1 cellular context compared by ENCODE assay signal in the genomic region with DNA sequence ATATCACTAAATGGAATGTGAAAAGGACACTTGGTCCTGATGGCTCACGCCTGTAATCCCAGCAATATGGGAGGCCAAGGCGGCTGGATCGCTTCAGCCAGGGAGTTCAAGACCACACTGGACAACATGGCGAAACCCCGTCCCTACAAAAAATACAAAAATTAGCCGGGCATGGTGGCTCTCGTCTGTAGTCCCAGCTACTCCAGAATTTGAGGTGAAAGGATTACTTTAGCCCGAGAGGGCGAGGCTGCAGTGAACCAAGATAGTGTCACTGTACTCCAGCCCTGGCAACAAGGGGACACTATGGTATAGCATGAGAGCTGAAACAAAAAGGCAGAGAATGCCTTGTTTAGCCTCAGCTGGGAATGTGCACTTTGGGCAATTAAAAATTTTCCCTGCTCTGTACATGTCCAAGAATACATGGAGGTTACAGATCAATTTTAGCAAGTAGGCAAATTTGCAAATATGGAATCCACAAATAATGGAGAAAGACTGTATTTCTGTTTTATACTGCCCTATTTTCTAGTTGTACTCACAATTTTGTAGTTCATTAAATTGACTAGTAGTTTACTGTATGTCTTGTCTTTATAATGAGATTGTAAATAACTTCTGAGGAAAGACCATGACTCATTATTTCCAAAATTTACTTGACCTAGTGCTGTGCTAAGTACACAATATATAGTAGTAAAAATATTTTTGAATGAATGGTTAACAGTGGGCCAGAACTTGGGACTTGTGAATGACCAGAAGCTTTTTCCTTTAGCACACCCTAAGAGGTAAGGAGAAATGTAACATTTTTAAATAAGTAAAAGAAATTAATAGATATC.
TF ChIP-seq lines count a peak whose summit lies in the region.

No MANE protein-coding gene starts in this region.

TF ChIP-seq in K562, 482 proteins besides CTCF, POLR2A, EP300 and RAD21 (continued from another document):
- TF ChIP-seq, protein P1, sequence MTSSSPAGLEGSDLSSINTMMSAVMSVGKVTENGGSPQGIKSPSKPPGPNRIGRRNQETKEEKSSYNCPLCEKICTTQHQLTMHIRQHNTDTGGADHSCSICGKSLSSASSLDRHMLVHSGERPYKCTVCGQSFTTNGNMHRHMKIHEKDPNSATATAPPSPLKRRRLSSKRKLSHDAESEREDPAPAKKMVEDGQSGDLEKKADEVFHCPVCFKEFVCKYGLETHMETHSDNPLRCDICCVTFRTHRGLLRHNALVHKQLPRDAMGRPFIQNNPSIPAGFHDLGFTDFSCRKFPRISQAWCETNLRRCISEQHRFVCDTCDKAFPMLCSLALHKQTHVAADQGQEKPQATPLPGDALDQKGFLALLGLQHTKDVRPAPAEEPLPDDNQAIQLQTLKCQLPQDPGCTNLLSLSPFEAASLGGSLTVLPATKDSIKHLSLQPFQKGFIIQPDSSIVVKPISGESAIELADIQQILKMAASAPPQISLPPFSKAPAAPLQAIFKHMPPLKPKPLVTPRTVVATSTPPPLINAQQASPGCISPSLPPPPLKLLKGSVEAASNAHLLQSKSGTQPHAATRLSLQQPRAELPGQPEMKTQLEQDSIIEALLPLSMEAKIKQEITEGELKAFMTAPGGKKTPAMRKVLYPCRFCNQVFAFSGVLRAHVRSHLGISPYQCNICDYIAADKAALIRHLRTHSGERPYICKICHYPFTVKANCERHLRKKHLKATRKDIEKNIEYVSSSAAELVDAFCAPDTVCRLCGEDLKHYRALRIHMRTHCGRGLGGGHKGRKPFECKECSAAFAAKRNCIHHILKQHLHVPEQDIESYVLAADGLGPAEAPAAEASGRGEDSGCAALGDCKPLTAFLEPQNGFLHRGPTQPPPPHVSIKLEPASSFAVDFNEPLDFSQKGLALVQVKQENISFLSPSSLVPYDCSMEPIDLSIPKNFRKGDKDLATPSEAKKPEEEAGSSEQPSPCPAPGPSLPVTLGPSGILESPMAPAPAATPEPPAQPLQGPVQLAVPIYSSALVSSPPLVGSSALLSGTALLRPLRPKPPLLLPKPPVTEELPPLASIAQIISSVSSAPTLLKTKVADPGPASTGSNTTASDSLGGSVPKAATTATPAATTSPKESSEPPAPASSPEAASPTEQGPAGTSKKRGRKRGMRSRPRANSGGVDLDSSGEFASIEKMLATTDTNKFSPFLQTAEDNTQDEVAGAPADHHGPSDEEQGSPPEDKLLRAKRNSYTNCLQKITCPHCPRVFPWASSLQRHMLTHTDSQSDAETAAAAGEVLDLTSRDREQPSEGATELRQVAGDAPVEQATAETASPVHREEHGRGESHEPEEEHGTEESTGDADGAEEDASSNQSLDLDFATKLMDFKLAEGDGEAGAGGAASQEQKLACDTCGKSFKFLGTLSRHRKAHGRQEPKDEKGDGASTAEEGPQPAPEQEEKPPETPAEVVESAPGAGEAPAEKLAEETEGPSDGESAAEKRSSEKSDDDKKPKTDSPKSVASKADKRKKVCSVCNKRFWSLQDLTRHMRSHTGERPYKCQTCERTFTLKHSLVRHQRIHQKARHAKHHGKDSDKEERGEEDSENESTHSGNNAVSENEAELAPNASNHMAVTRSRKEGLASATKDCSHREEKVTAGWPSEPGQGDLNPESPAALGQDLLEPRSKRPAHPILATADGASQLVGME (CRISPR knock-in tag; IDR thresholded peaks at IDR 0.05) = no peak
- no peak for TF ChIP-seq FOXP1 (CRISPR knock-in tag; IDR thresholded peaks at IDR 0.05)
- TF ChIP-seq SIN3A (IDR thresholded peaks at IDR 0.05; ENCODE audit: borderline replicate concordance in 2 of 2, control insufficient read depth in 1 of 2, low read depth in 2 of 2, low read length in 2 of 2) = no peak
- TF ChIP-seq ZNF696 (CRISPR knock-in tag; conservative IDR thresholded peaks at IDR 0.05) = no peak
- no peak for TF ChIP-seq ZNF282 (CRISPR knock-in tag; IDR thresholded peaks at IDR 0.05)
- TF ChIP-seq MTA2 (IDR thresholded peaks at IDR 0.05; ENCODE audit: low read depth) = no peak
- no peak; the same call in 1 of the 2 replicates for TF ChIP-seq L3MBTL2 (IDR thresholded peaks at IDR 0.05)
- peak; percentile 28; the same call in 1 of the 2 replicates for TF ChIP-seq MAFG (tag; conservative IDR thresholded peaks at IDR 0.05)
- TF ChIP-seq TAL1 (IDR thresholded peaks at IDR 0.05) = no peak
- no peak for TF ChIP-seq POLR3A (IDR thresholded peaks at IDR 0.05; ENCODE audit: borderline replicate concordance, extremely low read depth, insufficient read depth, insufficient read length)
- no peak for TF ChIP-seq SETDB1 (IDR thresholded peaks at IDR 0.05; ENCODE audit: low read length)
- TF ChIP-seq, protein P2, sequence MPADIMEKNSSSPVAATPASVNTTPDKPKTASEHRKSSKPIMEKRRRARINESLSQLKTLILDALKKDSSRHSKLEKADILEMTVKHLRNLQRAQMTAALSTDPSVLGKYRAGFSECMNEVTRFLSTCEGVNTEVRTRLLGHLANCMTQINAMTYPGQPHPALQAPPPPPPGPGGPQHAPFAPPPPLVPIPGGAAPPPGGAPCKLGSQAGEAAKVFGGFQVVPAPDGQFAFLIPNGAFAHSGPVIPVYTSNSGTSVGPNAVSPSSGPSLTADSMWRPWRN (IDR thresholded peaks at IDR 0.05; ENCODE audit: low read depth) = no peak
- TF ChIP-seq SMAD3 (CRISPR knock-in tag; conservative IDR thresholded peaks at IDR 0.05) = no peak
- TF ChIP-seq, protein P3, sequence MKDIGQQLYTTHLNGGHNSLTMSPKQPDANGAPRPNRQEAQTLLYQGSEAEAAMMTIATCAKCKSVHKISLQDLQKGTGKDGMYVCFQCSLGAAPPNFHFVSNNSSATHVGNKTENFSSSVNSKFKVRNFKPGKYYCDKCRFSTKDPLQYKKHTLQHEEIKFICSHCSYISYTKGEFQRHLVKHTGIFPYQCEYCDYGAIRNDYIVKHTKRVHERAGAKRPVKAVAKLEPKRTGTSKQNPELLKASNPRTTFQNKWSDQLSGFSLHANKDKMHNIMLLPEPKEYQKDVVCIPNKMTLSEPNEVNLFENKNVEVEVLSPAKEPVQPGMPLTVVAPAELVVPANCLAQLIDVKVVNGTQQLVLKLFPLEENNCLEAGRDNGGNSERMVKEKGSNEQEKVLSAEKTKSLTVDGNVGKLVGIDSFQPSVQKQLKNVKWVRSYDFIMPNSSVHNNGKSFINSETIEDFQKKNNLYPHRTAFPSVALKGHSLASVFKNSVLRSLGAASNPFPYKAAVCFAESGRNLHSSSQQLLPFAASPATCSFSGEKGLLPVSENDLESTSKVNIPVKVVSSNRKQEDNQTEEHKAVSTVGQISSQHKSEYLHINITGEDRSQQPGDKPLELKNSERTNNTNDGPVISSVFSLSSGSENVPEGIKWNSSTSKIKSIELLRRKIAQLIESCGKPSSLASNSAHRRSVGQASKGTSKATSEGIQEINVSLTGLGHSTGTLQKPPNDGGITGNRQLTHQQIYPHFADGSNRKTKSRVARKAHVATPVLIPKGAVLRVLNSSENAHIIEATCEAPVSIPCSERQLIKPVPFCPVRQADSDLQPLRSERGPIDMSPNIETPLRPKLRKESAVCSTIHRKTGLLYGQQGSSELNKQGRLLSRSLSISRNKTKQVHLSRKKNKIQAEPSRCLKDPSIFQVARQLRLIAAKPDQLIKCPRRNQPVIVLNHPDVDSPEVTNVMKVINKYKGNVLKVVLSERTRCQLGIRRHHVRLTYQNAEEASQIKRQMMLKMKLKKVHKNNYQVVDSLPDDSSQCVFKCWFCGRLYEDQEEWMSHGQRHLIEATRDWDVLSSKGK (CRISPR knock-in tag; IDR thresholded peaks at IDR 0.05) = no peak
- no peak for TF ChIP-seq CBFA2T3 (IDR thresholded peaks at IDR 0.05)
- TF ChIP-seq, protein P4, sequence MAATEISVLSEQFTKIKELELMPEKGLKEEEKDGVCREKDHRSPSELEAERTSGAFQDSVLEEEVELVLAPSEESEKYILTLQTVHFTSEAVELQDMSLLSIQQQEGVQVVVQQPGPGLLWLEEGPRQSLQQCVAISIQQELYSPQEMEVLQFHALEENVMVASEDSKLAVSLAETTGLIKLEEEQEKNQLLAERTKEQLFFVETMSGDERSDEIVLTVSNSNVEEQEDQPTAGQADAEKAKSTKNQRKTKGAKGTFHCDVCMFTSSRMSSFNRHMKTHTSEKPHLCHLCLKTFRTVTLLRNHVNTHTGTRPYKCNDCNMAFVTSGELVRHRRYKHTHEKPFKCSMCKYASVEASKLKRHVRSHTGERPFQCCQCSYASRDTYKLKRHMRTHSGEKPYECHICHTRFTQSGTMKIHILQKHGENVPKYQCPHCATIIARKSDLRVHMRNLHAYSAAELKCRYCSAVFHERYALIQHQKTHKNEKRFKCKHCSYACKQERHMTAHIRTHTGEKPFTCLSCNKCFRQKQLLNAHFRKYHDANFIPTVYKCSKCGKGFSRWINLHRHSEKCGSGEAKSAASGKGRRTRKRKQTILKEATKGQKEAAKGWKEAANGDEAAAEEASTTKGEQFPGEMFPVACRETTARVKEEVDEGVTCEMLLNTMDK (IDR thresholded peaks at IDR 0.05; ENCODE audit: borderline replicate concordance, insufficient read depth, low read depth, low read length, poor library complexity, severe bottlenecking) = no peak
- no peak for TF ChIP-seq CBX5 (IDR thresholded peaks at IDR 0.05; ENCODE audit: borderline replicate concordance, low read depth)
- no peak for TF ChIP-seq MCM2 (IDR thresholded peaks at IDR 0.05; ENCODE audit: low read depth)
- no peak for TF ChIP-seq SNRNP70 (optimal IDR thresholded peaks at IDR 0.05; ENCODE audit: low read depth, low read length)
